ENCODE assay signal across 22 cellular contexts in genomic region chr4:15339732-15340131, GRCh38.
DNase-seq lines count a peak whose midpoint lies in the region; ATAC-seq and TF ChIP-seq lines count a peak whose summit lies in the region.
"Had no signal": no experiment of that assay in that cellular context is flagged by ENCODE, and none has a peak within 500 bp of the region (broad histone marks: within the 10 kb centered on the region; RNA-seq: fewer than 3 reads in every experiment).

No MANE protein-coding gene starts in this region.

- H3K9me3 ChIP-seq in adipocyte (ENCODE audit: control insufficient read depth, low read length) (no peaks in the 10 kb centered on the region), esophagus squamous epithelium (no peaks in the 10 kb centered on the region), muscle layer of colon (ENCODE audit: low read length) (no peaks in the 10 kb centered on the region)
- H3K9me3 ChIP-seq in CD8-positive, alpha-beta memory T cell (ENCODE audit: low read length), result no peaks in the 10 kb centered on the region

- H3K4me1 ChIP-seq in adipocyte (ENCODE audit: control insufficient read depth, insufficient read depth, low read length), result peaks cover 38% of the 10 kb centered on the region
- H3K4me1 ChIP-seq in esophagus squamous epithelium, result peaks cover 0 to 4% (median 0%) of the 10 kb centered on the region in 3 donors
- H3K4me1 ChIP-seq in muscle layer of colon (ENCODE audit: insufficient read depth, low read length), result peaks cover 22% of the 10 kb centered on the region
- H3K4me1 ChIP-seq in CD8-positive, alpha-beta memory T cell (ENCODE audit: insufficient read depth, low read length), result no peaks in the 10 kb centered on the region

- no peaks in the 10 kb centered on the region for H3K9me3 Mint-ChIP-seq in CD8-positive, alpha-beta memory T cell
- H3K9me3 Mint-ChIP-seq: neural crest cell had no signal

- H3K4me1 Mint-ChIP-seq in CD8-positive, alpha-beta memory T cell, result no peaks in the 10 kb centered on the region
- H3K4me1 Mint-ChIP-seq: CD4-positive, CD25-positive, alpha-beta regulatory T cell; neural crest cell had no signal

- H3K36me3 ChIP-seq in adipocyte (ENCODE audit: control insufficient read depth, insufficient read depth, low read length, severe bottlenecking) (no peaks in the 10 kb centered on the region), esophagus squamous epithelium (no peaks in the 10 kb centered on the region), muscle layer of colon (ENCODE audit: insufficient read depth, low read length) (no peaks in the 10 kb centered on the region)
- H3K36me3 ChIP-seq in CD8-positive, alpha-beta memory T cell (ENCODE audit: insufficient read depth, low read length), result no peaks in the 10 kb centered on the region

- 54 to 56% methylated on average over 5 of the region's 5 CpGs for WGBS in esophagus squamous epithelium, 2 donors

- no peak overlapping the region for H3K9ac ChIP-seq in adipocyte (ENCODE audit: low read length)
- peak overlapping the region; percentile 28 for H3K9ac ChIP-seq in muscle layer of colon (ENCODE audit: low read length)

- no peak for ATAC-seq in HG02623 (IDR thresholded peaks at IDR 0.05; ENCODE audit: unreplicated experiment)
- ATAC-seq: activated CD8-positive, alpha-beta T cell treated with anti-CD3 and anti-CD28 coated beads, Interleukin-2, amount 10 ng/mL, durations not matched to agents 7 days and 5 days had no signal

- TF ChIP-seq CTCF in esophagus squamous epithelium (IDR thresholded peaks at IDR 0.05), result no peak

- peaks cover 0 to 2% (median 0%) of the 10 kb centered on the region in 3 donors for H3K36me3 Mint-ChIP-seq in CD8-positive, alpha-beta memory T cell
- H3K36me3 Mint-ChIP-seq: CD4-positive, CD25-positive, alpha-beta regulatory T cell had no signal

- DNase-seq in adipocyte (ENCODE audit: low read depth), result peak; percentile 64
- DNase-seq in esophagus squamous epithelium (lab: John Stamatoyannopoulos, UW), result no peak
- DNase-seq in superior temporal gyrus (ENCODE audit: extremely low spot score), result peak; percentile 38
- no peak for DNase-seq in DMS153 (lab: John Stamatoyannopoulos, UW)
- no peak for DNase-seq in CD8-positive, alpha-beta memory T cell
- no peak for DNase-seq in activated CD4-positive, alpha-beta T cell treated with anti-CD3 and anti-CD28 coated beads for 48 hours
- DNase-seq: activated CD4-positive, CD25-positive, alpha-beta regulatory T cell; activated CD8-positive, alpha-beta T cell treated with anti-CD3 and anti-CD28 coated beads, Interleukin-2, amount 10 ng/mL, durations not matched to agents 7 days and 5 days; activated naive CD4-positive, alpha-beta T cell; activated T-cell treated with anti-CD3 and anti-CD28 coated beads, Interleukin-2, amount 50 U/mL, for 1 hour; CD4-positive, CD25-positive, alpha-beta regulatory T cell; kidney; NCI-H1417; NCI-H2107; NCI-H510A treated with DMSO at 0.1 percent for 48 hours; RPMI8226; stimulated activated CD8-positive, alpha-beta memory T cell treated with anti-CD3 and anti-CD28 coated beads, Interleukin-4, amount 100 ng/mL, for 48 hours; substantia nigra; T1000 had no signal

- TF ChIP-seq POLR2A in esophagus squamous epithelium (IDR thresholded peaks at IDR 0.05), result no peak

- intact Hi-C loops in esophagus squamous epithelium (cut with DNase I), result no loop called here

- POLR2A ChIA-PET in CD8-positive, alpha-beta memory T cell (lab: Charles Lee), result no interaction called here

- peaks cover 3 to 4% of the 10 kb centered on the region in 2 donors for H3K27me3 Mint-ChIP-seq in CD8-positive, alpha-beta memory T cell
- H3K27me3 Mint-ChIP-seq: CD4-positive, CD25-positive, alpha-beta regulatory T cell had no signal

- H3K27me3 ChIP-seq in adipocyte (replicated peaks; ENCODE audit: control insufficient read depth, insufficient read depth, low read length), result peaks cover 5% of the 10 kb centered on the region
- H3K27me3 ChIP-seq in esophagus squamous epithelium, result peaks cover 0 to 14% (median 0%) of the 10 kb centered on the region in 4 donors
- no peaks in the 10 kb centered on the region for H3K27me3 ChIP-seq in muscle layer of colon (ENCODE audit: control insufficient read depth in 1 of 2, insufficient read depth in 2 of 2, low read length in 2 of 2)
- no peaks in the 10 kb centered on the region for H3K27me3 ChIP-seq in CD8-positive, alpha-beta memory T cell (ENCODE audit: insufficient read depth, low read length, poor library complexity, severe bottlenecking)

- H3K27ac ChIP-seq in esophagus squamous epithelium (peak overlapping the region in 2 of 4 donors; percentile 62 to 67), muscle layer of colon (ENCODE audit: low read depth, low read length) (peak overlapping the region; percentile 63)
- no peak overlapping the region for H3K27ac ChIP-seq in CD8-positive, alpha-beta memory T cell (ENCODE audit: low read depth, low read length)

- no peak overlapping the region for H3K4me3 Mint-ChIP-seq in CD8-positive, alpha-beta memory T cell
- H3K4me3 Mint-ChIP-seq: activated CD8-positive, alpha-beta T cell treated with anti-CD3 and anti-CD28 coated beads, Interleukin-2, amount 10 ng/mL, durations not matched to agents 7 days and 5 days; CD4-positive, CD25-positive, alpha-beta regulatory T cell; neural crest cell had no signal

- H3K4me3 ChIP-seq in adipocyte (ENCODE audit: low read length) (peak overlapping the region; percentile 22), esophagus squamous epithelium (peak overlapping the region in 3 of 4 donors; percentile 27 to 51 (median 27)), muscle layer of colon (ENCODE audit: low read depth in 1 of 2, low read length in 2 of 2) (peak overlapping the region; percentile 35 to 62)
- H3K4me3 ChIP-seq in CD8-positive, alpha-beta memory T cell (ENCODE audit: low read length), result no peak overlapping the region

- CTCF ChIA-PET in CD8-positive, alpha-beta memory T cell (lab: Charles Lee), result no interaction called here

- no peak overlapping the region for H3K27ac Mint-ChIP-seq in CD8-positive, alpha-beta memory T cell
- H3K27ac Mint-ChIP-seq: activated CD8-positive, alpha-beta T cell treated with anti-CD3 and anti-CD28 coated beads, Interleukin-2, amount 10 ng/mL, durations not matched to agents 7 days and 5 days; CD4-positive, CD25-positive, alpha-beta regulatory T cell had no signal

Comparison
In these comparisons a context has a peak if more than half of its experiments do, and no peak if none do; other contexts are left out.
1. DNase-seq: peak in adipocyte (single experiment) and superior temporal gyrus (single experiment); none in esophagus squamous epithelium (single experiment), DMS153 (single experiment), CD8-positive, alpha-beta memory T cell (0 of 5) and activated CD4-positive, alpha-beta T cell treated with anti-CD3 and anti-CD28 coated beads for 48 hours (single experiment).